In genomic region chr10:118504044-118504944, GRCh38 we compare ENCODE assay signal across 10 cellular contexts.
DNase-seq lines count a peak whose midpoint lies in the region; ATAC-seq and TF ChIP-seq lines count a peak whose summit lies in the region.
"Had no signal": no experiment of that assay in that cellular context is flagged by ENCODE, and none has a peak within 500 bp of the region (broad histone marks: within the 10 kb centered on the region; RNA-seq: fewer than 3 reads in every experiment).

No MANE protein-coding gene starts in this region.

- peak; percentile 58 for DNase-seq in GM04503 (ENCODE audit: low read depth)
- peak; percentile 34 for DNase-seq in NCI-H1436 (lab: John Stamatoyannopoulos, UW)
- peak; percentile 91 for DNase-seq in mammary epithelial cell
- peak; percentile 14 for DNase-seq in myocyte (ENCODE audit: low read depth)
- DNase-seq in stimulated activated CD4-positive, alpha-beta T cell treated with anti-CD3 and anti-CD28 coated beads, Interleukin-12 subunit alpha, Interleukin-12 subunit beta, amount 100 ng/mL, for 4 hours = no peak
- DNase-seq in NCI-H187 treated with DMSO at 0.1 percent for 48 hours (lab: John Stamatoyannopoulos, UW) = no peak
- DNase-seq: esophagus squamous epithelium had no signal

- H2AFZ ChIP-seq in mammary epithelial cell (ENCODE audit: low read depth, low read length) = peak overlapping the region; percentile 33

- H3K27ac ChIP-seq in mammary epithelial cell (ENCODE audit: insufficient read depth, low read depth, low read length) = peak overlapping the region; percentile 87
- H3K27ac ChIP-seq: KMS-11 had no signal

- peak overlapping the region; percentile 48 for H3K4me2 ChIP-seq in mammary epithelial cell (ENCODE audit: insufficient read depth, low read depth, low read length)
- H3K4me2 ChIP-seq: KMS-11 had no signal

- peaks cover 41% of the 10 kb centered on the region for H3K4me1 ChIP-seq in mammary epithelial cell (ENCODE audit: insufficient read depth, low read length)

- no peaks in the 10 kb centered on the region for H3K9me3 ChIP-seq in mammary epithelial cell (replicated peaks; ENCODE audit: insufficient read depth, low read length)
- H3K9me3 ChIP-seq: esophagus squamous epithelium had no signal

- H3K4me3 ChIP-seq in mammary epithelial cell (replicated peaks in 1 of 3; ENCODE audit: insufficient read depth in 1 of 3, low read depth in 2 of 3, low read length in 3 of 3) = no peak overlapping the region
- H3K4me3 ChIP-seq: esophagus squamous epithelium had no signal

- peak overlapping the region; percentile 17 for H3K9ac ChIP-seq in mammary epithelial cell (ENCODE audit: insufficient read depth, low read length)
- H3K9ac ChIP-seq: KMS-11 had no signal

- no peaks in the 10 kb centered on the region for H3K27me3 ChIP-seq in mammary epithelial cell (ENCODE audit: insufficient read depth, low read length)
- H3K27me3 ChIP-seq: esophagus squamous epithelium had no signal

- in situ Hi-C loops in mammary epithelial cell (cut with MboI; ENCODE audit: low sequenced_read_pairs in 2 of 2) = no loop called here

- H3K79me2 ChIP-seq in mammary epithelial cell (ENCODE audit: insufficient read depth, low read length) = no peaks in the 10 kb centered on the region

- H4K20me1 ChIP-seq in mammary epithelial cell (ENCODE audit: insufficient read depth, low read length) = no peaks in the 10 kb centered on the region

- CTCF ChIA-PET in mammary epithelial cell (lab: Charles Lee; ENCODE audit: low non-redundant PET) = interaction anchor here (0.6 to 0.9 kb wide), 2 partner anchors 8 to 10 kb away, joined by 3 to 4 read pairs; no protein-coding TSS in a partner anchor

- no peak for TF ChIP-seq CTCF in mammary epithelial cell (conservative IDR thresholded peaks at IDR 0.05 in 1 of 2, IDR thresholded peaks at IDR 0.05 in 1 of 2; ENCODE audit: extremely low read depth in 1 of 2, insufficient read depth in 1 of 2, low read depth in 1 of 2, low read length in 2 of 2)

- no TSS peak for BruUV-seq in mammary epithelial cell (replicated peaks; lab: Mats Ljungman, UMichigan)

- H3K36me3 ChIP-seq in mammary epithelial cell (ENCODE audit: insufficient read depth, low read length) = no peaks in the 10 kb centered on the region
- H3K36me3 ChIP-seq: esophagus squamous epithelium had no signal

- WGBS in mammary epithelial cell (ENCODE audit: low coverage, missing lambda C conversion rate) = 15% methylated on average over 5 of the region's 5 CpGs

- dilution Hi-C loops in mammary epithelial cell (cut with HindIII; ENCODE audit: low sequenced_read_pairs) = no loop called here

- ATAC-seq in GM18909 (IDR thresholded peaks at IDR 0.05; ENCODE audit: poor library complexity, unreplicated experiment) = no peak
- no peak for ATAC-seq in HG03159 (IDR thresholded peaks at IDR 0.05; ENCODE audit: unreplicated experiment)

- intact Hi-C loops in mammary epithelial cell (cut with micrococcal nuclease) = loop anchor here (2.0 to 5.0 kb wide), 2 partner anchors 162 to 1065 kb away; partner anchors contain the start of gene FAM204A

Comparison
In these comparisons a context has a peak if more than half of its experiments do, and no peak if none do; other contexts are left out.
1. DNase-seq: peak in GM04503 (single experiment), NCI-H1436 (single experiment), mammary epithelial cell (single experiment) and myocyte (single experiment); none in stimulated activated CD4-positive, alpha-beta T cell treated with anti-CD3 and anti-CD28 coated beads, Interleukin-12 subunit alpha, Interleukin-12 subunit beta, amount 100 ng/mL, for 4 hours (single experiment) and NCI-H187 treated with DMSO at 0.1 percent for 48 hours (single experiment).